ENCODE assay signal across 23 cellular contexts in genomic region chr12:116204169-116204568, GRCh38.
DNase-seq lines count a peak whose midpoint lies in the region; ATAC-seq, FAIRE-seq and TF ChIP-seq lines count a peak whose summit lies in the region.
"Had no signal": no experiment of that assay in that cellular context is flagged by ENCODE, and none has a peak within 500 bp of the region (broad histone marks: within the 10 kb centered on the region; RNA-seq: fewer than 3 reads in every experiment).

No MANE protein-coding gene starts in this region.

- no peak overlapping the region for H3K27ac ChIP-seq in endodermal cell (ENCODE audit: low read depth, low read length)
- peak overlapping the region; percentile 17 to 51 (median 42) for H3K27ac ChIP-seq in gastrocnemius medialis
- peak overlapping the region in 1 of 2 donors; percentile 14 for H3K27ac ChIP-seq in ascending aorta
- no peak overlapping the region for H3K27ac ChIP-seq in ovary
- H3K27ac ChIP-seq: C4-2B had no signal

- H3K4me1 Mint-ChIP-seq in endodermal cell: peaks cover 32% of the 10 kb centered on the region

- DNase-seq in H54 (ENCODE audit: insufficient read length, low spot score) (no peak), endodermal cell (no peak), left ventricle myocardium superior (no peak), gastrocnemius medialis (no peak), ascending aorta (ENCODE audit: low spot score in 2 of 2) (no peak), ovary (no peak), HuH-7.5 (ENCODE audit: low spot score) (no peak), NCI-H82 (lab: John Stamatoyannopoulos, UW) (no peak)
- DNase-seq: Calu3; CD8-positive, alpha-beta memory T cell; DMS53; GF-D8; H7; Kasumi-1; NCI-H1694; NCI-H2081; NCI-H2171; NCI-H524 treated with DMSO at 0.1 percent for 48 hours; OCI-M1 had no signal

- no peaks in the 10 kb centered on the region for H3K9me3 Mint-ChIP-seq in endodermal cell
- H3K9me3 Mint-ChIP-seq: CD8-positive, alpha-beta memory T cell had no signal

- TF ChIP-seq CTCF in endodermal cell (conservative IDR thresholded peaks at IDR 0.05): no peak
- TF ChIP-seq CTCF in gastrocnemius medialis (IDR thresholded peaks at IDR 0.05 in 4 of 5, conservative IDR thresholded peaks at IDR 0.05 in 1 of 5): no peak
- no peak for TF ChIP-seq CTCF in ascending aorta (IDR thresholded peaks at IDR 0.05)
- TF ChIP-seq CTCF in ovary (IDR thresholded peaks at IDR 0.05): no peak

- no peaks in the 10 kb centered on the region for H3K9me3 ChIP-seq in endodermal cell (ENCODE audit: control insufficient read depth, low read length)
- H3K9me3 ChIP-seq in gastrocnemius medialis: no peaks in the 10 kb centered on the region
- no peaks in the 10 kb centered on the region for H3K9me3 ChIP-seq in ascending aorta
- no peaks in the 10 kb centered on the region for H3K9me3 ChIP-seq in ovary

- intact Hi-C loops in left ventricle myocardium superior (cut with micrococcal nuclease): no loop called here
- intact Hi-C loops in gastrocnemius medialis (cut with DNase I; ENCODE audit: low total_unique reads): no loop called here
- intact Hi-C loops in ascending aorta (cut with DNase I): no loop called here
- intact Hi-C loops in ovary (cut with DNase I): no loop called here

- peaks cover 14% of the 10 kb centered on the region for H3K36me3 ChIP-seq in endodermal cell (ENCODE audit: control insufficient read depth, insufficient read depth, low read length)
- no peaks in the 10 kb centered on the region for H3K36me3 ChIP-seq in gastrocnemius medialis
- H3K36me3 ChIP-seq in ascending aorta: no peaks in the 10 kb centered on the region
- H3K36me3 ChIP-seq in ovary: no peaks in the 10 kb centered on the region

- peak overlapping the region; percentile 14 for H3K27ac Mint-ChIP-seq in endodermal cell

- FAIRE-seq in H54 (lab: Jason Lieb, UNC): peak; percentile 36
- FAIRE-seq: A204.1, GM19239, RCC 7860 had no signal

- no peak for TF ChIP-seq EP300 in ovary (IDR thresholded peaks at IDR 0.05)

- H3K9ac ChIP-seq in endodermal cell (ENCODE audit: extremely low read depth, low read length, poor library complexity, severe bottlenecking): no peak overlapping the region

- H3K4me3 Mint-ChIP-seq in endodermal cell: no peak overlapping the region
- H3K4me3 Mint-ChIP-seq: CD8-positive, alpha-beta memory T cell had no signal

- H3K27me3 Mint-ChIP-seq in endodermal cell (ENCODE audit: insufficient read depth): no peaks in the 10 kb centered on the region
- H3K27me3 Mint-ChIP-seq: CD8-positive, alpha-beta memory T cell had no signal

- H3K4me1 ChIP-seq in endodermal cell (ENCODE audit: control insufficient read depth, insufficient read depth, low read length) (peaks cover 3% of the 10 kb centered on the region), gastrocnemius medialis (peaks cover 59 to 74% of the 10 kb centered on the region in 2 donors), ascending aorta (peaks cover 0 to 33% of the 10 kb centered on the region in 2 donors), ovary (ENCODE audit: insufficient read depth) (peaks cover 4% of the 10 kb centered on the region)

- H3K27me3 ChIP-seq in endodermal cell (ENCODE audit: control insufficient read depth, insufficient read depth, low read length, poor library complexity, severe bottlenecking) (no peaks in the 10 kb centered on the region), gastrocnemius medialis (no peaks in the 10 kb centered on the region), ascending aorta (no peaks in the 10 kb centered on the region), ovary (no peaks in the 10 kb centered on the region)

- in situ Hi-C loops in gastrocnemius medialis (cut with MboI; ENCODE audit: low sequenced_read_pairs in 4 of 4): no loop called here

- TF ChIP-seq POLR2A in H54 (IDR thresholded peaks at IDR 0.05; ENCODE audit: low read depth, low read length) (no peak), gastrocnemius medialis (IDR thresholded peaks at IDR 0.05) (no peak), ovary (IDR thresholded peaks at IDR 0.05) (no peak)

- ATAC-seq in left ventricle myocardium superior (peak; percentile 75), gastrocnemius medialis (no peak)

- H3K4me3 ChIP-seq in endodermal cell (ENCODE audit: low read length) (no peak overlapping the region), gastrocnemius medialis (no peak overlapping the region), ascending aorta (no peak overlapping the region), ovary (no peak overlapping the region)

- WGBS in endodermal cell (ENCODE audit: insufficient coverage in 1 of 2, insufficient read length in 1 of 2), 2 experiments: 94 to 100% methylated on average over 3 to 4 of the region's 4 CpGs
- 56 to 73% (median 71%) methylated on average over 4 of the region's 4 CpGs for WGBS in ovary, 3 donors

- H3K36me3 Mint-ChIP-seq in endodermal cell (ENCODE audit: low read depth): no peaks in the 10 kb centered on the region

Comparison
In these comparisons a context has a peak if more than half of its experiments do, and no peak if none do; other contexts are left out.
1. H3K27ac ChIP-seq: peak in gastrocnemius medialis (4 of 4); none in endodermal cell (single experiment) and ovary (0 of 2).